ENCODE assay signal across 13 cellular contexts in the genomic region with DNA sequence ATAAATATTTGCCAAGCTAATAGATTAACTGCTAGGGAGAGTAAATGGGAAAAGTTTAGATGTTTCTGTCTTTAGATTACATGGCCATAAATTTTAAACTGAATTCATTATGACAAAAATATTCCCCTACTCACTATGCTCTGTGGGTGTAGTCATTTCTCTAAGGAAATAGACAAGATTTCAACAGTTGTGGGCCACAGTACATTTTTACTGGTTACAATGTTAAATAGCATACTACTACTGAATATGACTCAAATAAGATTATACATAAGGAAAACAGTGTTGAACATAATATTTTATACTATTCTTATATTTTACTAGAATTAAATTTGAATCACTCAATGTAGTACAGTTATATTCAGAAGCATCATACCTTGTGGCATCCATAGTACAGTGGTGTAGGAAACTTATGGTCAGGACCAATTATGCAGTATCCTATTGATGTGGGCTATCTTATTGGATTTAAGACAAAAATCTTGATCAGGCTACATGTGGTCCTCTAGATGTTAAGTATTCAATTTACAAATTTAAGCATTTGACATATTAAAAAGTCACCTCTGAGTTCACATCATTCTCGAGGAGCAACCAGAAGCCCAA. TPM values are rescaled to one million over a fixed set of nuclear protein-coding genes. Genes with fewer than 3 reads are reported as not detected.
DNase-seq lines count a peak whose midpoint lies in the region; ATAC-seq, FAIRE-seq and TF ChIP-seq lines count a peak whose summit lies in the region.
"Had no signal": no experiment of that assay in that cellular context is flagged by ENCODE, and none has a peak within 500 bp of the region (broad histone marks: within the 10 kb centered on the region; RNA-seq: fewer than 3 reads in every experiment).

No MANE protein-coding gene starts in this region.

- H3K4me3 Mint-ChIP-seq in activated naive CD4-positive, alpha-beta T cell treated with anti-CD3 and anti-CD28 coated beads, Interleukin-2, amount 50 U/mL, for 24 hours: peak overlapping the region; percentile 24
- H3K4me3 Mint-ChIP-seq: B cell, CD14-positive monocyte had no signal

- CTCF ChIA-PET in K562 (lab: Yijun Ruan, JAX; ENCODE audit: low intra/inter-chr PET ratio): no interaction called here

- H3K9me1 ChIP-seq in K562 (ENCODE audit: control insufficient read depth, insufficient read depth, low read length): no peaks in the 10 kb centered on the region

- H3K9me3 ChIP-seq in Karpas-422 (ENCODE audit: low read length): peaks cover 3% of the 10 kb centered on the region
- peaks cover 15% of the 10 kb centered on the region for H3K9me3 ChIP-seq in K562 (replicated peaks; ENCODE audit: control insufficient read depth, insufficient read depth, low read depth, low read length)

- no peaks in the 10 kb centered on the region for H3K9me2 ChIP-seq in Karpas-422 (replicated peaks; ENCODE audit: insufficient read depth, low read length)

- TF ChIP-seq RAD21 in K562 (CRISPR knock-in tag; conservative IDR thresholded peaks at IDR 0.05 in 1 of 2, IDR thresholded peaks at IDR 0.05 in 1 of 2): no peak

- FAIRE-seq in K562 (lab: Jason Lieb, UNC) (no peak), urothelium cell line (lab: Jason Lieb, UNC) (no peak)
- FAIRE-seq: A204.1 had no signal

- TF ChIP-seq EP300 in K562 (IDR thresholded peaks at IDR 0.05; ENCODE audit: low read length): no peak

- H3K4me1 ChIP-seq in Karpas-422 (ENCODE audit: low read length) (peaks cover 53% of the 10 kb centered on the region), K562 (replicated peaks in 1 of 2; ENCODE audit: control insufficient read depth in 2 of 2, insufficient read depth in 2 of 2, low read length in 2 of 2) (no peaks in the 10 kb centered on the region)

- H3K4me3 ChIP-seq in Karpas-422 (ENCODE audit: low read length) (no peak overlapping the region), K562 (no peak overlapping the region)

- POLR2A ChIA-PET in K562 (lab: Yijun Ruan, JAX): interaction anchor here (1.9 kb wide), 1 partner anchor 30 kb away, joined by 8 read pairs; no protein-coding TSS in a partner anchor

- peak overlapping the region; percentile 40 for H3K4me2 ChIP-seq in Karpas-422 (ENCODE audit: low read depth, low read length, poor library complexity, severe bottlenecking)
- H3K4me2 ChIP-seq in K562 (ENCODE audit: insufficient read depth, low read length): no peak overlapping the region

- intact Hi-C loops in K562 (cut with micrococcal nuclease): no loop called here

- H3K9ac ChIP-seq in Karpas-422 (ENCODE audit: low read length) (no peak overlapping the region), K562 (ENCODE audit: insufficient read depth in 1 of 2, low read depth in 2 of 2, low read length in 2 of 2) (no peak overlapping the region)

- no peak for DNase-seq in activated naive CD4-positive, alpha-beta T cell (lab: John Stamatoyannopoulos, UW)
- DNase-seq in Karpas-422: no peak
- DNase-seq in K562 (ENCODE audit: extremely low read depth in 1 of 4, low spot score in 3 of 4): no peak
- no peak for DNase-seq in urothelium cell line (ENCODE audit: low spot score)
- DNase-seq: MM.1S, NCI-H2107 had no signal

- TSS peak; percentile 16 for BruUV-seq in K562 (replicated peaks; lab: Mats Ljungman, UMichigan)

- H3K27me3 ChIP-seq in Karpas-422 (ENCODE audit: low read length) (no peaks in the 10 kb centered on the region), K562 (ENCODE audit: control insufficient read depth in 2 of 2, insufficient read depth in 2 of 2, low read length in 2 of 2) (no peaks in the 10 kb centered on the region)

- WGBS in K562 (ENCODE audit: insufficient coverage, low coverage, missing lambda C conversion rate): 81% methylated on average over 1 of the region's 1 CpG

- H4K20me1 ChIP-seq in Karpas-422 (ENCODE audit: insufficient read depth, low read depth, low read length) (no peaks in the 10 kb centered on the region), K562 (replicated peaks; ENCODE audit: control insufficient read depth, insufficient read depth, low read length) (no peaks in the 10 kb centered on the region)

- peaks cover 19% of the 10 kb centered on the region for H3K36me3 Mint-ChIP-seq in activated naive CD4-positive, alpha-beta T cell treated with anti-CD3 and anti-CD28 coated beads, Interleukin-2, amount 50 U/mL, for 24 hours

- H3K27me3 Mint-ChIP-seq in activated naive CD4-positive, alpha-beta T cell treated with anti-CD3 and anti-CD28 coated beads, Interleukin-2, amount 50 U/mL, for 24 hours: no peaks in the 10 kb centered on the region
- H3K27me3 Mint-ChIP-seq: B cell had no signal

- no peak for TF ChIP-seq CTCF in K562 (IDR thresholded peaks at IDR 0.05 in 2 of 3, conservative IDR thresholded peaks at IDR 0.05 in 1 of 3; ENCODE audit: insufficient read depth in 2 of 3, low read depth in 1 of 3, low read length in 3 of 3)

- H3K4me1 Mint-ChIP-seq in activated naive CD4-positive, alpha-beta T cell treated with anti-CD3 and anti-CD28 coated beads, Interleukin-2, amount 50 U/mL, for 24 hours: peaks cover 42% of the 10 kb centered on the region

- TF ChIP-seq POLR2A in K562 (conservative IDR thresholded peaks at IDR 0.05): no peak

- in situ Hi-C loops in K562 (cut with MboI): no loop called here

- H2AFZ ChIP-seq in Karpas-422 (ENCODE audit: low read length) (no peak overlapping the region), K562 (ENCODE audit: low read depth, low read length) (no peak overlapping the region)

- ATAC-seq in K562 (peak; percentile 14; the same call in 1 of the 3 replicates), HG02763 (IDR thresholded peaks at IDR 0.05; ENCODE audit: unreplicated experiment) (no peak), HG02852 (IDR thresholded peaks at IDR 0.05; ENCODE audit: unreplicated experiment) (no peak)

- H3K27ac Mint-ChIP-seq in activated naive CD4-positive, alpha-beta T cell treated with anti-CD3 and anti-CD28 coated beads, Interleukin-2, amount 50 U/mL, for 24 hours: peak overlapping the region; percentile 59
- H3K27ac Mint-ChIP-seq: B cell had no signal

- H3K36me3 ChIP-seq in Karpas-422 (ENCODE audit: insufficient read depth, low read length) (peaks cover 32% of the 10 kb centered on the region), K562 (ENCODE audit: control insufficient read depth, insufficient read depth, low read length) (peaks cover 57% of the 10 kb centered on the region; the same call in 2 of the 3 replicates)

- H3K27ac ChIP-seq in Karpas-422 (ENCODE audit: low read length) (peak overlapping the region; percentile 55), K562 (ENCODE audit: extremely low read depth, low read depth, low read length) (no peak overlapping the region)
- H3K27ac ChIP-seq: RWPE1 had no signal

- H3K9me3 Mint-ChIP-seq in activated naive CD4-positive, alpha-beta T cell treated with anti-CD3 and anti-CD28 coated beads, Interleukin-2, amount 50 U/mL, for 24 hours: peaks cover 5% of the 10 kb centered on the region

- H3K79me2 ChIP-seq in Karpas-422 (ENCODE audit: low read length) (peaks cover 92% of the 10 kb centered on the region), K562 (ENCODE audit: control insufficient read depth, insufficient read depth, low read length) (peaks cover 73% of the 10 kb centered on the region)

TF ChIP-seq in K562, 482 proteins besides CTCF, POLR2A, EP300 and RAD21 (continues in another document):
- no peak for TF ChIP-seq ZBTB33 (CRISPR knock-in tag; IDR thresholded peaks at IDR 0.05)
- no peak for TF ChIP-seq SMARCC2 (IDR thresholded peaks at IDR 0.05; ENCODE audit: low read depth)

RNA-seq across cellular contexts. Expression of gene RPRD1A, which starts 33.0 kb away (rescaled TPM):
- total RNA-seq in Karpas-422 (2014; rRNA removed; shearing (Covaris generic); ENCODE audit: low replicate concordance): 85.5 and 102 TPM in 2 replicates
- total RNA-seq in K562 (2011; cell fraction: chromatin; rRNA removed; ENCODE audit: low replicate concordance): 113 and 316 TPM in 2 replicates
- total RNA-seq in K562 (2011; cell fraction: nucleolus; rRNA removed): 99.9 and 122 TPM in 2 replicates
- 188 and 269 TPM in 2 replicates for total RNA-seq in K562 (2011; cell fraction: nucleoplasm; rRNA removed)
- 61.1 and 63.8 TPM in 2 replicates for total RNA-seq in K562 (2014; rRNA removed)
- total RNA-seq in K562 (2014; rRNA removed; fragmentation: Illumina TruSeq; extraction: Trizol): 69.3 and 74.5 TPM in 2 replicates
- 55.9 and 56.2 TPM in 2 replicates for total RNA-seq in K562 (2015; rRNA removed; fragmentation: Illumina TruSeq; extraction: Trizol)
- total RNA-seq in K562 (2021): 65.0 and 66.0 TPM in 2 replicates
- 121 and 127 TPM in 2 replicates for polyA plus RNA-seq in K562 (2011; rRNA removed)
- 16.1 and 37.4 TPM in 2 replicates for polyA plus RNA-seq in K562 (2011; cell fraction: cytosol; rRNA removed)
- 313 and 349 TPM in 2 replicates for polyA plus RNA-seq in K562 (2011; cell fraction: nucleus; rRNA removed)
- polyA plus RNA-seq in K562 (2012): 55.8 and 60.0 TPM in 2 replicates
- polyA plus RNA-seq in K562 (2014; fragmentation: Illumina TruSeq; extraction: Trizol): 60.8 and 67.7 TPM in 2 replicates
- polyA plus RNA-seq in K562 (2014; fragmentation: Nextera tagmentation; extraction: Ambion mirVana): 10 to 100 TPM; 30.2 to 36.7 TPM
- 130 and 142 TPM in 2 replicates for polyA plus RNA-seq in K562 (2014; rRNA removed)
- 58.1 and 85.0 TPM in 2 replicates for polyA minus RNA-seq in K562 (2011; rRNA and poly(A)+ RNA removed)
- polyA minus RNA-seq in K562 (2011; cell fraction: cytosol; rRNA and poly(A)+ RNA removed): 22.3 and 29.2 TPM in 2 replicates
- polyA minus RNA-seq in K562 (2011; cell fraction: nucleus; rRNA and poly(A)+ RNA removed): 128 and 197 TPM in 2 replicates
